ENCODE assay signal across 9 cellular contexts in the genomic region with DNA sequence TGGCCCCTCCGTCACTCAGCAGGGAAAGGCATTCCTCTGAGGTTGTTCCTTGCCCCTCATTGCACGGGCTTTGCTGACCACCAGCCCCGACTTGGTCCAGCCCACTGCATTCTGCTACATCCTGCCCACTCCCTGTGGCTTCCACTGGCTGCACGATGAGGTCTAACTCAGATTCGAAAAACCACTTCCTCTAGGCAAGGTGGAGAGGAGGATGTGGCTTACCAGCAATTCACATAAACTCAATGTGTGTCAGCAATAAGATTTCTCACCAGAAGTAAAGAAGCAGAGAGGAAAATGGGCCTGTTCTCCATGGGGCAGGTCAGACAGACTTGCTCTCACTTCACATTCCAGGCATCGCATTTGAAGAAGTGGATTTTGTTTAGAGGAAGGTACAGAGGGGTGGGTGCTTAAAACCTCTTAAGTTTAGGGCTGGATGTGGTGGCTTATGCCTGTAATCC. TPM values are rescaled to one million over a fixed set of nuclear protein-coding genes. Genes with fewer than 3 reads are reported as not detected.
A peak's percentile ranks its signal among the peaks of the same experiment; 100 is the strongest.
DNase-seq lines count a peak whose midpoint lies in the region; ATAC-seq and TF ChIP-seq lines count a peak whose summit lies in the region.
"Had no signal": no experiment of that assay in that cellular context is flagged by ENCODE, and none has a peak within 500 bp of the region (broad histone marks: within the 10 kb centered on the region; RNA-seq: fewer than 3 reads in every experiment).

No MANE protein-coding gene starts in this region.

- no peak overlapping the region for H3K18ac ChIP-seq in H9 (ENCODE audit: insufficient read length, low read depth, low read length)

- H3K36me3 ChIP-seq in right atrium auricular region: peaks cover 18% of the 10 kb centered on the region

- H3K79me1 ChIP-seq in H9 (ENCODE audit: insufficient read depth, low read depth, low read length, poor library complexity, severe bottlenecking): no peaks in the 10 kb centered on the region

- H3K4me3 Mint-ChIP-seq in H9: no peak overlapping the region
- H3K4me3 Mint-ChIP-seq: neural crest cell had no signal

- H4K91ac ChIP-seq in H9 (ENCODE audit: insufficient read length, low read depth, low read length): no peak overlapping the region

- no peak overlapping the region for H3K14ac ChIP-seq in H9 (ENCODE audit: insufficient read depth, low read length)

- peaks cover 12 to 19% (median 14%) of the 10 kb centered on the region in 3 experiments for H3K36me3 Mint-ChIP-seq in H9 (ENCODE audit: insufficient read depth in 1 of 3, low read depth in 3 of 3)

- DNase-seq in NB4 (ENCODE audit: low read depth) (peak; percentile 95), H9 (no peak), cerebellar nuclear complex (lab: John Stamatoyannopoulos, UW) (no peak), right atrium auricular region (ENCODE audit: low spot score) (no peak)
- DNase-seq in activated effector memory CD4-positive, alpha-beta T cell treated with Interleukin-2 at 50 U/mL for 16 hours: peak; percentile 64
- DNase-seq in stimulated activated CD4-positive, alpha-beta T cell treated with anti-CD3 and anti-CD28 coated beads, Interleukin-1b, Interleukin-23, amount 100 ng/mL, for 48 hours: peak; percentile 74

- no peak for TF ChIP-seq POLR2A in NB4 (IDR thresholded peaks at IDR 0.05; ENCODE audit: extremely low read depth, insufficient read length)

- TF ChIP-seq CTCF in NB4 (IDR thresholded peaks at IDR 0.05; ENCODE audit: low read depth, low read length): no peak
- TF ChIP-seq CTCF in H9 (conservative IDR thresholded peaks at IDR 0.05): no peak
- no peak for TF ChIP-seq CTCF in right atrium auricular region (IDR thresholded peaks at IDR 0.05)

- H2AK5ac ChIP-seq in H9 (ENCODE audit: insufficient read length, low read length): no peak overlapping the region

- H3K4me3 ChIP-seq in NB4 (ENCODE audit: low read depth, low read length): no peak overlapping the region
- H3K4me3 ChIP-seq in right atrium auricular region: no peak overlapping the region

- no peak overlapping the region for H2BK5ac ChIP-seq in H9 (ENCODE audit: insufficient read length, low read length)

- no peaks in the 10 kb centered on the region for H3K79me2 ChIP-seq in H9 (ENCODE audit: insufficient read depth, low read length)

- ATAC-seq in GM18508 (IDR thresholded peaks at IDR 0.05; ENCODE audit: insufficient read depth, unreplicated experiment) (peak; percentile 59), HG02610 (IDR thresholded peaks at IDR 0.05; ENCODE audit: unreplicated experiment) (peak; percentile 54)

- H3K27me3 Mint-ChIP-seq in H9 (ENCODE audit: low read depth): peaks cover 11% of the 10 kb centered on the region

- H2BK120ac ChIP-seq in H9 (ENCODE audit: low read depth, low read length, poor library complexity, severe bottlenecking): no peak overlapping the region

- no peaks in the 10 kb centered on the region for H4K20me1 ChIP-seq in H9 (ENCODE audit: control insufficient read depth, insufficient read depth, insufficient read length)

- peaks cover 4% of the 10 kb centered on the region for H3K4me1 ChIP-seq in H9 (ENCODE audit: insufficient read depth, low read length)
- H3K4me1 ChIP-seq in right atrium auricular region: no peaks in the 10 kb centered on the region

- no peak overlapping the region for H2BK15ac ChIP-seq in H9 (ENCODE audit: low read depth, low read length)

- H3K9me3 ChIP-seq in H9 (ENCODE audit: control insufficient read depth, low read depth, low read length) (no peaks in the 10 kb centered on the region), right atrium auricular region (no peaks in the 10 kb centered on the region)

- H3K27me3 ChIP-seq in H9 (ENCODE audit: insufficient read depth, low read length): no peaks in the 10 kb centered on the region
- no peaks in the 10 kb centered on the region for H3K27me3 ChIP-seq in right atrium auricular region

- no peak overlapping the region for H2AFZ ChIP-seq in H9 (ENCODE audit: low read length)

- H3T11ph ChIP-seq in H9 (ENCODE audit: low read length): no peak overlapping the region

- no peak overlapping the region for H2BK20ac ChIP-seq in H9 (ENCODE audit: low read depth, low read length, poor library complexity, severe bottlenecking)

- no peak overlapping the region for H2BK12ac ChIP-seq in H9 (ENCODE audit: insufficient read length, low read depth, low read length)

- peaks cover 17 to 19% of the 10 kb centered on the region in 2 experiments for H3K4me1 Mint-ChIP-seq in H9
- H3K4me1 Mint-ChIP-seq: neural crest cell had no signal

- H3K4ac ChIP-seq in H9 (ENCODE audit: low read depth, low read length): no peak overlapping the region

- H3K56ac ChIP-seq in H9 (ENCODE audit: insufficient read length, low read depth, low read length): no peak overlapping the region

- no peak overlapping the region for H3K9ac ChIP-seq in H9 (ENCODE audit: extremely low read depth, insufficient read length, low read length)

- peaks cover 10 to 16% of the 10 kb centered on the region in 2 experiments; a peak in 4 of 5 replicates for H3K9me3 Mint-ChIP-seq in H9
- H3K9me3 Mint-ChIP-seq: neural crest cell had no signal

- H3K23me2 ChIP-seq in H9 (ENCODE audit: insufficient read length, low read depth, low read length, poor library complexity, severe bottlenecking): no peaks in the 10 kb centered on the region

- H4K8ac ChIP-seq in H9 (replicated peaks; ENCODE audit: insufficient read length, low read depth, low read length): no peak overlapping the region

- WGBS in H9 (ENCODE audit: extremely low coverage, insufficient read length, low lambda C conversion rate): no CpG with 5 or more reads among the region's 6 CpGs

- H3K27ac Mint-ChIP-seq in H9: no peak overlapping the region; a peak in 1 of 7 replicates

- H3K27ac ChIP-seq in H9 (ENCODE audit: insufficient read length, low read depth, low read length) (no peak overlapping the region), right atrium auricular region (no peak overlapping the region)

- H4K5ac ChIP-seq in H9 (ENCODE audit: insufficient read length, low read depth, low read length): no peak overlapping the region

- no peak overlapping the region for H3K23ac ChIP-seq in H9 (ENCODE audit: insufficient read length, low read depth, low read length)

- H3K4me2 ChIP-seq in H9 (ENCODE audit: insufficient read depth, insufficient read length, low read length): no peak overlapping the region

RNA-seq across cellular contexts. Expression of gene GPR68, which starts 14.7 kb away (rescaled TPM):
- total RNA-seq in H9 (2021) (0.07 and 0.33 TPM in 2 replicates), right atrium auricular region (1 to 10 TPM in 1 of 2 donors, under 1 TPM in 1; 0.55 to 1.4 TPM)

Comparison
In these comparisons a context has a peak if more than half of its experiments do, and no peak if none do; other contexts are left out.
1. DNase-seq: peak in NB4 (single experiment), activated effector memory CD4-positive, alpha-beta T cell treated with Interleukin-2 at 50 U/mL for 16 hours (single experiment) and stimulated activated CD4-positive, alpha-beta T cell treated with anti-CD3 and anti-CD28 coated beads, Interleukin-1b, Interleukin-23, amount 100 ng/mL, for 48 hours (single experiment); none in H9 (single experiment), cerebellar nuclear complex (0 of 2) and right atrium auricular region (single experiment).